ENCODE assay signal across 1 cellular context in the genomic region with DNA sequence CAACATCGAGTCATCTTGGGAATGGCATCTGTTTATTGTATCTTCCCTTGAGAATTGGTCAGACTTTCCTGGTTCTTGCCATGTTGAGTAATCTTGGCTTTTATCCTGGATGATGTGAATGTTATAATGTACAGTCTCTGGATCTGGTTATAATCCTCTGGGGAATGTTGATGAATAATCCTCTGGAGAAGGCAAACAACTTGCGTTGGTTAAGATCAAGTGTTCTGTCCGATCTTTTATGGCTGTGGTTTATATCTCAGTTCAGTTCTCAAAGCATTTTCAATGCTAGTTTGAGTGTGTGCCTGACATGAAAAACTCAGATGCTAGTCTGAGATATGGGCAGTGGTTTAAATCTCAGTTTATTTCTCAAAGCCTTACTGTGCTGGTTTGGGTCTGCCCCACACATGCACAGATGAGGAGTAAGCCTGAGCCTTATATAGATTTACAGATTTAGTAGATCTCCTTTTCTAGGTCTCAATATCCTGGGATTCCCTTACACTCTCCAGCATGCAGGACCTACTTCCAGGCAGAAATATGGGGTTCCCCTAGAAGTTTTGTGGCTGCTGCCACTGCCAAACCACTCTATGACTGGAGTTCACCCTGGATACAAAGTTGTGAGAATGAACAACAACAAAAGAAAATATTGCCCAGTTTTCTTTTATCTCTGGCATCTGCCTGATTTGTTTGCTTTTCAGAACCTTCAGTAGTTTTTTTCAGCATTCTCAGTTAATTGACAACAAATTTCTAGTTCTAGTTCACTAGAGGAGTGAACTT.
TF ChIP-seq lines count a peak whose summit lies in the region.

No MANE protein-coding gene starts in this region.

TF ChIP-seq in GM23338, 12 proteins besides CTCF, POLR2A, EP300 and RAD21 (continued from another document):
- TF ChIP-seq, protein P1, sequence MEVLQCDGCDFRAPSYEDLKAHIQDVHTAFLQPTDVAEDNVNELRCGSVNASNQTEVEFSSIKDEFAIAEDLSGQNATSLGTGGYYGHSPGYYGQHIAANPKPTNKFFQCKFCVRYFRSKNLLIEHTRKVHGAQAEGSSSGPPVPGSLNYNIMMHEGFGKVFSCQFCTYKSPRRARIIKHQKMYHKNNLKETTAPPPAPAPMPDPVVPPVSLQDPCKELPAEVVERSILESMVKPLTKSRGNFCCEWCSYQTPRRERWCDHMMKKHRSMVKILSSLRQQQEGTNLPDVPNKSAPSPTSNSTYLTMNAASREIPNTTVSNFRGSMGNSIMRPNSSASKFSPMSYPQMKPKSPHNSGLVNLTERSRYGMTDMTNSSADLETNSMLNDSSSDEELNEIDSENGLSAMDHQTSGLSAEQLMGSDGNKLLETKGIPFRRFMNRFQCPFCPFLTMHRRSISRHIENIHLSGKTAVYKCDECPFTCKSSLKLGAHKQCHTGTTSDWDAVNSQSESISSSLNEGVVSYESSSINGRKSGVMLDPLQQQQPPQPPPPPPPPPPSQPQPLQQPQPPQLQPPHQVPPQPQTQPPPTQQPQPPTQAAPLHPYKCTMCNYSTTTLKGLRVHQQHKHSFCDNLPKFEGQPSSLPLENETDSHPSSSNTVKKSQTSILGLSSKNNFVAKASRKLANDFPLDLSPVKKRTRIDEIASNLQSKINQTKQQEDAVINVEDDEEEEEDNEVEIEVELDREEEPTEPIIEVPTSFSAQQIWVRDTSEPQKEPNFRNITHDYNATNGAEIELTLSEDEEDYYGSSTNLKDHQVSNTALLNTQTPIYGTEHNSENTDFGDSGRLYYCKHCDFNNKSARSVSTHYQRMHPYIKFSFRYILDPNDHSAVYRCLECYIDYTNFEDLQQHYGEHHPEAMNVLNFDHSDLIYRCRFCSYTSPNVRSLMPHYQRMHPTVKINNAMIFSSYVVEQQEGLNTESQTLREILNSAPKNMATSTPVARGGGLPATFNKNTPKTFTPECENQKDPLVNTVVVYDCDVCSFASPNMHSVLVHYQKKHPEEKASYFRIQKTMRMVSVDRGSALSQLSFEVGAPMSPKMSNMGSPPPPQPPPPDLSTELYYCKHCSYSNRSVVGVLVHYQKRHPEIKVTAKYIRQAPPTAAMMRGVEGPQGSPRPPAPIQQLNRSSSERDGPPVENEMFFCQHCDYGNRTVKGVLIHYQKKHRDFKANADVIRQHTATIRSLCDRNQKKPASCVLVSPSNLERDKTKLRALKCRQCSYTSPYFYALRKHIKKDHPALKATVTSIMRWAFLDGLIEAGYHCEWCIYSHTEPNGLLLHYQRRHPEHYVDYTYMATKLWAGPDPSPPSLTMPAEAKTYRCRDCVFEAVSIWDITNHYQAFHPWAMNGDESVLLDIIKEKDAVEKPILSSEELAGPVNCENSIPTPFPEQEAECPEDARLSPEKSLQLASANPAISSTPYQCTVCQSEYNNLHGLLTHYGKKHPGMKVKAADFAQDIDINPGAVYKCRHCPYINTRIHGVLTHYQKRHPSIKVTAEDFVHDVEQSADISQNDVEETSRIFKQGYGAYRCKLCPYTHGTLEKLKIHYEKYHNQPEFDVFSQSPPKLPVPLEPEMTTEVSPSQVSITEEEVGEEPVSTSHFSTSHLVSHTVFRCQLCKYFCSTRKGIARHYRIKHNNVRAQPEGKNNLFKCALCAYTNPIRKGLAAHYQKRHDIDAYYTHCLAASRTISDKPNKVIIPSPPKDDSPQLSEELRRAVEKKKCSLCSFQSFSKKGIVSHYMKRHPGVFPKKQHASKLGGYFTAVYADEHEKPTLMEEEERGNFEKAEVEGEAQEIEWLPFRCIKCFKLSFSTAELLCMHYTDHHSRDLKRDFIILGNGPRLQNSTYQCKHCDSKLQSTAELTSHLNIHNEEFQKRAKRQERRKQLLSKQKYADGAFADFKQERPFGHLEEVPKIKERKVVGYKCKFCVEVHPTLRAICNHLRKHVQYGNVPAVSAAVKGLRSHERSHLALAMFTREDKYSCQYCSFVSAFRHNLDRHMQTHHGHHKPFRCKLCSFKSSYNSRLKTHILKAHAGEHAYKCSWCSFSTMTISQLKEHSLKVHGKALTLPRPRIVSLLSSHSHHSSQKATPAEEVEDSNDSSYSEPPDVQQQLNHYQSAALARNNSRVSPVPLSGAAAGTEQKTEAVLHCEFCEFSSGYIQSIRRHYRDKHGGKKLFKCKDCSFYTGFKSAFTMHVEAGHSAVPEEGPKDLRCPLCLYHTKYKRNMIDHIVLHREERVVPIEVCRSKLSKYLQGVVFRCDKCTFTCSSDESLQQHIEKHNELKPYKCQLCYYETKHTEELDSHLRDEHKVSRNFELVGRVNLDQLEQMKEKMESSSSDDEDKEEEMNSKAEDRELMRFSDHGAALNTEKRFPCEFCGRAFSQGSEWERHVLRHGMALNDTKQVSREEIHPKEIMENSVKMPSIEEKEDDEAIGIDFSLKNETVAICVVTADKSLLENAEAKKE (CRISPR knock-in tag; IDR thresholded peaks at IDR 0.05), result no peak
- TF ChIP-seq, protein P2, sequence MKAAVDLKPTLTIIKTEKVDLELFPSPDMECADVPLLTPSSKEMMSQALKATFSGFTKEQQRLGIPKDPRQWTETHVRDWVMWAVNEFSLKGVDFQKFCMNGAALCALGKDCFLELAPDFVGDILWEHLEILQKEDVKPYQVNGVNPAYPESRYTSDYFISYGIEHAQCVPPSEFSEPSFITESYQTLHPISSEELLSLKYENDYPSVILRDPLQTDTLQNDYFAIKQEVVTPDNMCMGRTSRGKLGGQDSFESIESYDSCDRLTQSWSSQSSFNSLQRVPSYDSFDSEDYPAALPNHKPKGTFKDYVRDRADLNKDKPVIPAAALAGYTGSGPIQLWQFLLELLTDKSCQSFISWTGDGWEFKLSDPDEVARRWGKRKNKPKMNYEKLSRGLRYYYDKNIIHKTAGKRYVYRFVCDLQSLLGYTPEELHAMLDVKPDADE (IDR thresholded peaks at IDR 0.05), result no peak
- TF ChIP-seq EZH2phosphoT487 (IDR thresholded peaks at IDR 0.05; ENCODE audit: unreplicated experiment), result no peak
TF ChIP-seq in GM23338: peak in this region for 0.
